ENCODE assay signal across 1 cellular context in the genomic region with DNA sequence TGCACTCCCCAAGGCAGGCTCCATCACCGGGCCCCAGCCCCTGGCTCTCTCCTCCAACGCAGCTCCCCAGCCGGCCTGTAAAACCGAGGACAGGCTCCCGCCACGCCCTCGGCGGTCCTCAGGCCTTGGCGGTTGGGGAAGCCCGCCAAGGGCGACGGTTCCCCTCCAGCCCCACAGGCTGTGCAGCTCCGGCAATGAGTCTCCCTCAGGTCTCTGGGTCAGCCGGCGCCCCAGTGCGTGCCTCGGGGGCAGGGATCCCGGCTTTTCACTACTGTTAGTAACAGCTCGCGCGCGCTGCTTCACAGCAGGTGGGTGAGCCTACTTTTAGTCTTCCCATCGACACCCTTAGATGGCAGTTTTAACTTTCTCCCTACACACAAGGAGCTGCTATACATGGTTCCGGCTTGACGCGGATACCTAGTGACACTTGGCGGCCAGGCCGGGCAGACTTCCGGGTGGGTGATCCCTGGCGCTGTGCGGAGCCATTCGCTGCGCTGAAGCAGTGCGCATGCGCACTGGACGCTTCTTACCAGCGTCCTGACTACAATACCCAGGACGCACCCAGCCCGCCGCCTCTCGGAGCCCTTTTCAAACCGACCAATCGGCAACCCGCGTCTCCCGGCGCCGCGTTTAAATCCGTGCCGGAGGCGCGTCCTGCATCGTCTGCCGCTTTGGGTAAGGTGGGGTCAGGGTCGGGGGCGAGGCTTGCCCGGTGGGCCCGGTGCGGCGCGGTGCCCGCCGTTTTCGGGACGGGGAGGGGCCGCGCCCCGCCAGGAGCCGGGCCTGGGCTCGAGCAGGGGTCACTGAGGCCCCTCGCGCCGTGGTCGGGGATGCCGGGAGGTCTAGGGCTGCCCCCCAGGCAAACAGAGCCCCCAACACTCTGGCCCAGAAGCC.
TF ChIP-seq lines count a peak whose summit lies in the region.

A gene with protein sequence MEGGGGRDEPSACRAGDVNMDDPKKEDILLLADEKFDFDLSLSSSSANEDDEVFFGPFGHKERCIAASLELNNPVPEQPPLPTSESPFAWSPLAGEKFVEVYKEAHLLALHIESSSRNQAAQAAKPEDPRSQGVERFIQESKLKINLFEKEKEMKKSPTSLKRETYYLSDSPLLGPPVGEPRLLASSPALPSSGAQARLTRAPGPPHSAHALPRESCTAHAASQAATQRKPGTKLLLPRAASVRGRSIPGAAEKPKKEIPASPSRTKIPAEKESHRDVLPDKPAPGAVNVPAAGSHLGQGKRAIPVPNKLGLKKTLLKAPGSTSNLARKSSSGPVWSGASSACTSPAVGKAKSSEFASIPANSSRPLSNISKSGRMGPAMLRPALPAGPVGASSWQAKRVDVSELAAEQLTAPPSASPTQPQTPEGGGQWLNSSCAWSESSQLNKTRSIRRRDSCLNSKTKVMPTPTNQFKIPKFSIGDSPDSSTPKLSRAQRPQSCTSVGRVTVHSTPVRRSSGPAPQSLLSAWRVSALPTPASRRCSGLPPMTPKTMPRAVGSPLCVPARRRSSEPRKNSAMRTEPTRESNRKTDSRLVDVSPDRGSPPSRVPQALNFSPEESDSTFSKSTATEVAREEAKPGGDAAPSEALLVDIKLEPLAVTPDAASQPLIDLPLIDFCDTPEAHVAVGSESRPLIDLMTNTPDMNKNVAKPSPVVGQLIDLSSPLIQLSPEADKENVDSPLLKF (plus strand): TSS at position 614 of the 894 bp plus-strand sequence. CDS start 531 bp downstream, outside the sequence.

TF ChIP-seq in HepG2, 621 proteins besides CTCF, POLR2A, EP300 and RAD21 (continued from another document and continues in another):
- TF ChIP-seq, protein P1, sequence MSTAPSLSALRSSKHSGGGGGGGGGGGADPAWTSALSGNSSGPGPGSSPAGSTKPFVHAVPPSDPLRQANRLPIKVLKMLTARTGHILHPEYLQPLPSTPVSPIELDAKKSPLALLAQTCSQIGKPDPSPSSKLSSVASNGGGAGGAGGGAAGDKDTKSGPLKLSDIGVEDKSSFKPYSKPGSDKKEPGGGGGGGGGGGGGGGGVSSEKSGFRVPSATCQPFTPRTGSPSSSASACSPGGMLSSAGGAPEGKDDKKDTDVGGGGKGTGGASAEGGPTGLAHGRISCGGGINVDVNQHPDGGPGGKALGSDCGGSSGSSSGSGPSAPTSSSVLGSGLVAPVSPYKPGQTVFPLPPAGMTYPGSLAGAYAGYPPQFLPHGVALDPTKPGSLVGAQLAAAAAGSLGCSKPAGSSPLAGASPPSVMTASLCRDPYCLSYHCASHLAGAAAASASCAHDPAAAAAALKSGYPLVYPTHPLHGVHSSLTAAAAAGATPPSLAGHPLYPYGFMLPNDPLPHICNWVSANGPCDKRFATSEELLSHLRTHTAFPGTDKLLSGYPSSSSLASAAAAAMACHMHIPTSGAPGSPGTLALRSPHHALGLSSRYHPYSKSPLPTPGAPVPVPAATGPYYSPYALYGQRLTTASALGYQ (CRISPR knock-in tag; IDR thresholded peaks at IDR 0.05), result 0 out of 2 replicates have a peak, but pooled peaks have one; percentile 11
- TF ChIP-seq ZNF446 (CRISPR knock-in tag; IDR thresholded peaks at IDR 0.05) (no peak), PLRG1 (conservative IDR thresholded peaks at IDR 0.05) (no peak), ZNF891 (CRISPR knock-in tag; IDR thresholded peaks at IDR 0.05) (no peak; the same call in 1 of the 2 replicates), NR2F6 (IDR thresholded peaks at IDR 0.05) (no peak), NR2F6 (CRISPR knock-in tag; IDR thresholded peaks at IDR 0.05) (no peak), STAG1 (CRISPR knock-in tag; IDR thresholded peaks at IDR 0.05) (peak; percentile 75), KLF13 (CRISPR knock-in tag; IDR thresholded peaks at IDR 0.05) (no peak), NR2C2 (CRISPR knock-in tag; IDR thresholded peaks at IDR 0.05; ENCODE audit: borderline replicate concordance) (peak; percentile 83), ZFP37 (CRISPR knock-in tag; IDR thresholded peaks at IDR 0.05; ENCODE audit: borderline replicate concordance) (no peak), GZF1 (CRISPR knock-in tag; IDR thresholded peaks at IDR 0.05) (0 out of 2 replicates have a peak, but pooled peaks have one; percentile 33), TOPORS (CRISPR knock-in tag; IDR thresholded peaks at IDR 0.05) (peak; percentile 85; the same call in 1 of the 2 replicates), MTA3 (CRISPR knock-in tag; IDR thresholded peaks at IDR 0.05) (no peak), NFE2L1 (CRISPR knock-in tag; IDR thresholded peaks at IDR 0.05; ENCODE audit: borderline replicate concordance) (no peak), MAF1 (CRISPR knock-in tag; IDR thresholded peaks at IDR 0.05; ENCODE audit: borderline replicate concordance) (0 out of 2 replicates have a peak, but pooled peaks have one; percentile 20), TSC22D2 (CRISPR knock-in tag; IDR thresholded peaks at IDR 0.05; ENCODE audit: borderline replicate concordance) (no peak), ZNF550 (CRISPR knock-in tag; IDR thresholded peaks at IDR 0.05; ENCODE audit: borderline replicate concordance) (no peak), MAZ (IDR thresholded peaks at IDR 0.05; ENCODE audit: borderline replicate concordance, low read depth, low read length) (no peak), MAZ (CRISPR knock-in tag; IDR thresholded peaks at IDR 0.05; ENCODE audit: low read depth) (peak; percentile 48; the same call in 1 of the 2 replicates), SKI (IDR thresholded peaks at IDR 0.05; ENCODE audit: partially characterized antibody) (peak; percentile 17), ZSCAN25 (CRISPR knock-in tag; IDR thresholded peaks at IDR 0.05) (no peak), FOSL2 (CRISPR knock-in tag; IDR thresholded peaks at IDR 0.05) (no peak), TCF7L2 (IDR thresholded peaks at IDR 0.05; ENCODE audit: low read depth, low read length) (no peak), ZNF326 (CRISPR knock-in tag; IDR thresholded peaks at IDR 0.05; ENCODE audit: borderline replicate concordance) (no peak; the same call in 1 of the 2 replicates), JDP2 (CRISPR knock-in tag; IDR thresholded peaks at IDR 0.05; ENCODE audit: borderline replicate concordance) (peak; percentile 94), ZNF317 (CRISPR knock-in tag; IDR thresholded peaks at IDR 0.05) (peak; percentile 52; the same call in 1 of the 2 replicates), NCOA1 (CRISPR knock-in tag; IDR thresholded peaks at IDR 0.05) (0 out of 2 replicates have a peak, but pooled peaks have one; percentile 73)
- TF ChIP-seq, protein P2, sequence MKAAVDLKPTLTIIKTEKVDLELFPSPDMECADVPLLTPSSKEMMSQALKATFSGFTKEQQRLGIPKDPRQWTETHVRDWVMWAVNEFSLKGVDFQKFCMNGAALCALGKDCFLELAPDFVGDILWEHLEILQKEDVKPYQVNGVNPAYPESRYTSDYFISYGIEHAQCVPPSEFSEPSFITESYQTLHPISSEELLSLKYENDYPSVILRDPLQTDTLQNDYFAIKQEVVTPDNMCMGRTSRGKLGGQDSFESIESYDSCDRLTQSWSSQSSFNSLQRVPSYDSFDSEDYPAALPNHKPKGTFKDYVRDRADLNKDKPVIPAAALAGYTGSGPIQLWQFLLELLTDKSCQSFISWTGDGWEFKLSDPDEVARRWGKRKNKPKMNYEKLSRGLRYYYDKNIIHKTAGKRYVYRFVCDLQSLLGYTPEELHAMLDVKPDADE (CRISPR knock-in tag; IDR thresholded peaks at IDR 0.05), result 0 out of 2 replicates have a peak, but pooled peaks have one; percentile 52
- TF ChIP-seq, protein P3, sequence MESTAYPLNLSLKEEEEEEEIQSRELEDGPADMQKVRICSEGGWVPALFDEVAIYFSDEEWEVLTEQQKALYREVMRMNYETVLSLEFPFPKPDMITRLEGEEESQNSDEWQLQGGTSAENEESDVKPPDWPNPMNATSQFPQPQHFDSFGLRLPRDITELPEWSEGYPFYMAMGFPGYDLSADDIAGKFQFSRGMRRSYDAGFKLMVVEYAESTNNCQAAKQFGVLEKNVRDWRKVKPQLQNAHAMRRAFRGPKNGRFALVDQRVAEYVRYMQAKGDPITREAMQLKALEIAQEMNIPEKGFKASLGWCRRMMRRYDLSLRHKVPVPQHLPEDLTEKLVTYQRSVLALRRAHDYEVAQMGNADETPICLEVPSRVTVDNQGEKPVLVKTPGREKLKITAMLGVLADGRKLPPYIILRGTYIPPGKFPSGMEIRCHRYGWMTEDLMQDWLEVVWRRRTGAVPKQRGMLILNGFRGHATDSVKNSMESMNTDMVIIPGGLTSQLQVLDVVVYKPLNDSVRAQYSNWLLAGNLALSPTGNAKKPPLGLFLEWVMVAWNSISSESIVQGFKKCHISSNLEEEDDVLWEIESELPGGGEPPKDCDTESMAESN (CRISPR knock-in tag; conservative IDR thresholded peaks at IDR 0.05), result peak; percentile 92
- TF ChIP-seq, protein P4, sequence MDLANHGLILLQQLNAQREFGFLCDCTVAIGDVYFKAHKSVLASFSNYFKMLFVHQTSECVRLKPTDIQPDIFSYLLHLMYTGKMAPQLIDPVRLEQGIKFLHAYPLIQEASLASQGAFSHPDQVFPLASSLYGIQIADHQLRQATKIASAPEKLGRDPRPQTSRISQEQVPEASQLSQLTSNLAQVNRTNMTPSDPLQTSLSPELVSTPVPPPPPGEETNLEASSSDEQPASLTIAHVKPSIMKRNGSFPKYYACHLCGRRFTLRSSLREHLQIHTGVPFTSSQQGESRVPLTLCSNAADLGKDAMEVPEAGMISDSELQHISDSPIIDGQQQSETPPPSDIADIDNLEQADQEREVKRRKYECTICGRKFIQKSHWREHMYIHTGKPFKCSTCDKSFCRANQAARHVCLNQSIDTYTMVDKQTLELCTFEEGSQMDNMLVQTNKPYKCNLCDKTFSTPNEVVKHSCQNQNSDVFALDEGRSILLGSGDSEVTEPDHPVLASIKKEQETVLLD (CRISPR knock-in tag; IDR thresholded peaks at IDR 0.05; ENCODE audit: low read depth), result peak; percentile 91
- TF ChIP-seq, protein P5, sequence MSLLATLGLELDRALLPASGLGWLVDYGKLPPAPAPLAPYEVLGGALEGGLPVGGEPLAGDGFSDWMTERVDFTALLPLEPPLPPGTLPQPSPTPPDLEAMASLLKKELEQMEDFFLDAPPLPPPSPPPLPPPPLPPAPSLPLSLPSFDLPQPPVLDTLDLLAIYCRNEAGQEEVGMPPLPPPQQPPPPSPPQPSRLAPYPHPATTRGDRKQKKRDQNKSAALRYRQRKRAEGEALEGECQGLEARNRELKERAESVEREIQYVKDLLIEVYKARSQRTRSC (CRISPR knock-in tag; IDR thresholded peaks at IDR 0.05; ENCODE audit: low read depth), result no peak
- TF ChIP-seq, protein P6, sequence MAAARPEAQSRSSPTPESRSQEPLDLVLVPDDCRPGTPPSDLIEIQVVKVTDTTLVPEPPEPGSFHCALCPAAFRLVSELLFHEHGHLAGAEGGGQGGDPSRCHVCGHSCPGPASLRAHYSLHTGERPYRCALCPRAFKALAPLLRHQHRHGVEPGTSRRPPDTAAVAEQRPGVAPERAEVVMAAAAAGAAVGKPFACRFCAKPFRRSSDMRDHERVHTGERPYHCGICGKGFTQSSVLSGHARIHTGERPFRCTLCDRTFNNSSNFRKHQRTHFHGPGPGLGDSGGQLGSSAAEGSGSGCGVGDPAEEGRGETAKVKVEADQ (CRISPR knock-in tag; IDR thresholded peaks at IDR 0.05; ENCODE audit: borderline replicate concordance), result peak; percentile 59; the same call in 1 of the 2 replicates
- TF ChIP-seq, protein P7, sequence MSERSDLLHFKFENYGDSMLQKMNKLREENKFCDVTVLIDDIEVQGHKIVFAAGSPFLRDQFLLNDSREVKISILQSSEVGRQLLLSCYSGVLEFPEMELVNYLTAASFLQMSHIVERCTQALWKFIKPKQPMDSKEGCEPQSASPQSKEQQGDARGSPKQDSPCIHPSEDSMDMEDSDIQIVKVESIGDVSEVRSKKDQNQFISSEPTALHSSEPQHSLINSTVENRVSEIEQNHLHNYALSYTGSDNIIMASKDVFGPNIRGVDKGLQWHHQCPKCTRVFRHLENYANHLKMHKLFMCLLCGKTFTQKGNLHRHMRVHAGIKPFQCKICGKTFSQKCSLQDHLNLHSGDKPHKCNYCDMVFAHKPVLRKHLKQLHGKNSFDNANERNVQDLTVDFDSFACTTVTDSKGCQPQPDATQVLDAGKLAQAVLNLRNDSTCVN (CRISPR knock-in tag; IDR thresholded peaks at IDR 0.05; ENCODE audit: borderline replicate concordance), result no peak
- TF ChIP-seq, protein P8, sequence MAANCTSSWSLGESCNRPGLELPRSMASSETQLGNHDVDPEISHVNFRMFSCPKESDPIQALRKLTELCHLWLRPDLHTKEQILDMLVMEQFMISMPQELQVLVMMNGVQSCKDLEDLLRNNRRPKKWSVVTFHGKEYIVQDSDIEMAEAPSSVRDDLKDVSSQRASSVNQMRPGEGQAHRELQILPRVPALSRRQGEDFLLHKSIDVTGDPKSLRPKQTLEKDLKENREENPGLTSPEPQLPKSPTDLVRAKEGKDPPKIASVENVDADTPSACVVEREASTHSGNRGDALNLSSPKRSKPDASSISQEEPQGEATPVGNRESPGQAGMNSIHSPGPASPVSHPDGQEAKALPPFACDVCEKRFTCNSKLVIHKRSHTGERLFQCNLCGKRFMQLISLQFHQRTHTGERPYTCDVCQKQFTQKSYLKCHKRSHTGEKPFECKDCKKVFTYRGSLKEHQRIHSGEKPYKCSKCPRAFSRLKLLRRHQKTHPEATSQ (CRISPR knock-in tag; IDR thresholded peaks at IDR 0.05; ENCODE audit: borderline replicate concordance), result peak; percentile 75
- TF ChIP-seq, protein P9, sequence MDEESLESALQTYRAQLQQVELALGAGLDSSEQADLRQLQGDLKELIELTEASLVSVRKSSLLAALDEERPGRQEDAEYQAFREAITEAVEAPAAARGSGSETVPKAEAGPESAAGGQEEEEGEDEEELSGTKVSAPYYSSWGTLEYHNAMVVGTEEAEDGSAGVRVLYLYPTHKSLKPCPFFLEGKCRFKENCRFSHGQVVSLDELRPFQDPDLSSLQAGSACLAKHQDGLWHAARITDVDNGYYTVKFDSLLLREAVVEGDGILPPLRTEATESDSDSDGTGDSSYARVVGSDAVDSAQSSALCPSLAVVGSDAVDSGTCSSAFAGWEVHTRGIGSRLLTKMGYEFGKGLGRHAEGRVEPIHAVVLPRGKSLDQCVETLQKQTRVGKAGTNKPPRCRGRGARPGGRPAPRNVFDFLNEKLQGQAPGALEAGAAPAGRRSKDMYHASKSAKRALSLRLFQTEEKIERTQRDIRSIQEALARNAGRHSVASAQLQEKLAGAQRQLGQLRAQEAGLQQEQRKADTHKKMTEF (CRISPR knock-in tag; IDR thresholded peaks at IDR 0.05), result peak; percentile 78; the same call in 1 of the 2 replicates
- TF ChIP-seq, protein P10, sequence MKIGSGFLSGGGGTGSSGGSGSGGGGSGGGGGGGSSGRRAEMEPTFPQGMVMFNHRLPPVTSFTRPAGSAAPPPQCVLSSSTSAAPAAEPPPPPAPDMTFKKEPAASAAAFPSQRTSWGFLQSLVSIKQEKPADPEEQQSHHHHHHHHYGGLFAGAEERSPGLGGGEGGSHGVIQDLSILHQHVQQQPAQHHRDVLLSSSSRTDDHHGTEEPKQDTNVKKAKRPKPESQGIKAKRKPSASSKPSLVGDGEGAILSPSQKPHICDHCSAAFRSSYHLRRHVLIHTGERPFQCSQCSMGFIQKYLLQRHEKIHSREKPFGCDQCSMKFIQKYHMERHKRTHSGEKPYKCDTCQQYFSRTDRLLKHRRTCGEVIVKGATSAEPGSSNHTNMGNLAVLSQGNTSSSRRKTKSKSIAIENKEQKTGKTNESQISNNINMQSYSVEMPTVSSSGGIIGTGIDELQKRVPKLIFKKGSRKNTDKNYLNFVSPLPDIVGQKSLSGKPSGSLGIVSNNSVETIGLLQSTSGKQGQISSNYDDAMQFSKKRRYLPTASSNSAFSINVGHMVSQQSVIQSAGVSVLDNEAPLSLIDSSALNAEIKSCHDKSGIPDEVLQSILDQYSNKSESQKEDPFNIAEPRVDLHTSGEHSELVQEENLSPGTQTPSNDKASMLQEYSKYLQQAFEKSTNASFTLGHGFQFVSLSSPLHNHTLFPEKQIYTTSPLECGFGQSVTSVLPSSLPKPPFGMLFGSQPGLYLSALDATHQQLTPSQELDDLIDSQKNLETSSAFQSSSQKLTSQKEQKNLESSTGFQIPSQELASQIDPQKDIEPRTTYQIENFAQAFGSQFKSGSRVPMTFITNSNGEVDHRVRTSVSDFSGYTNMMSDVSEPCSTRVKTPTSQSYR (CRISPR knock-in tag; IDR thresholded peaks at IDR 0.05; ENCODE audit: borderline replicate concordance), result no peak
